8 cellular contexts compared by ENCODE assay signal in the genomic region with DNA sequence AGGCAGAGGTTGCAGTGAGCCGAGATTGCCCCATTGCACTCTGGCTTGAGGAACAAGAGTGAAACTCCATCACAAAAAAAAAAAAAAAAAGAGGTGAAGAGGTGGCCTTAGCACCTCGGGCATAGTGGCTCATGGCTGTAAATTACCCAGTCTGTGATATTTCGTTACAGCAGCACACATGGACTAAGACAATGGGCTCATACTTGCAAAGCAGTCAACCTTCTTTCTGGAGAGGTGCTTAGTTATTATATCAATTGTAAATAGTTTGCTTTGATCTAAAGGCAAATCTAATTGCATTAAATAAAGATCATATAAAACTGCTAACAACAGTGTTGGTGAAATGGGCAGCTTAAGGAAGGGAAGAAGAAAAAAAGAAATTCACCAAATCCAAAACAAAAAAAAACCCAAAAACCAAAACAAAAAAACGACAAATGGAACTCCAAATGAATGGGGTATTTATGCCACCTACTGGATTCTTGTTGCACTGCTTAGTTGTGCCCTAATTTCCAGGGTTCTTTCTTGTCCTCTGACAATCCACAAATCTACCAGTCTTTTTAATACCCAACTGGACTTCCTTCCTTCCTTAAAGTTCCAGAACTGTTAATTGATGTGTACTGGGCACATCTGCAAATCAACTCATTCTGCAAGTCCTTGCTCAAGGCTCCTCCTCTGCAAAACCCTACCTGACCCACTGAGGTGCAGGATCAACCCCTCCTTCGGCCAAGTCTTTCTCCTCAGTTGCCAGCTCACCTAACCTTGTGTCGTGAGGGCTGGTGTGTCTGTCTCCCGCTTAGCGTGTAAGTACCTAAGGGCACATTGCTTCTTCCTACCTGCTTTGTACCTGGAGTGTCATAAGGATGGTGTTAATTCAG. TPM values are rescaled to one million over a fixed set of nuclear protein-coding genes. Genes with fewer than 3 reads are reported as not detected.
DNase-seq lines count a peak whose midpoint lies in the region; ATAC-seq and TF ChIP-seq lines count a peak whose summit lies in the region.

No MANE protein-coding gene starts in this region.

- H3K27ac ChIP-seq in colonic mucosa = no peak overlapping the region

- no peaks in the 10 kb centered on the region for H3K36me3 ChIP-seq in colonic mucosa

- no peak overlapping the region for H3K9ac ChIP-seq in colonic mucosa (ENCODE audit: low read depth in 2 of 2, low read length in 2 of 2)

- peak; percentile 52 for TF ChIP-seq CTCF in colonic mucosa (IDR thresholded peaks at IDR 0.05)

- H3K27me3 ChIP-seq in colonic mucosa = no peaks in the 10 kb centered on the region

- H3K4me1 ChIP-seq in colonic mucosa = no peaks in the 10 kb centered on the region

- peak; percentile 52 for ATAC-seq in GM18868 (IDR thresholded peaks at IDR 0.05; ENCODE audit: unreplicated experiment)

- DNase-seq in Ammon's horn (ENCODE audit: low spot score) (peak; percentile 50), NCI-H748 (lab: John Stamatoyannopoulos, UW; ENCODE audit: unreplicated experiment) (peak; percentile 21), colonic mucosa (no peak), lung microvascular endothelial cell (ENCODE audit: low read depth in 2 of 2) (peak; percentile 46 to 69), NK-92 (lab: John Stamatoyannopoulos, UW; ENCODE audit: unreplicated experiment) (no peak), SW 1271 (lab: John Stamatoyannopoulos, UW) (no peak)
- DNase-seq in stimulated activated CD4-positive, alpha-beta T cell treated with anti-CD3 and anti-CD28 coated beads, Interleukin-4, amount 100 ng/mL, for 1 hour = no peak

- no peak overlapping the region for H3K4me3 ChIP-seq in colonic mucosa

- intact Hi-C loops in colonic mucosa (cut with DNase I) = no loop called here

- no peaks in the 10 kb centered on the region for H3K9me3 ChIP-seq in colonic mucosa

RNA-seq across cellular contexts. Expression of gene DMRT1, which starts 35.0 kb away (rescaled TPM):
- total RNA-seq in colonic mucosa = not detected
- total RNA-seq in lung microvascular endothelial cell = not detected in 2 replicates

Comparison
In these comparisons a context has a peak if more than half of its experiments do, and no peak if none do; other contexts are left out.
1. DNase-seq: peak in Ammon's horn (single experiment), NCI-H748 (single experiment) and lung microvascular endothelial cell (2 of 2); none in colonic mucosa (single experiment), NK-92 (single experiment), SW 1271 (0 of 2) and stimulated activated CD4-positive, alpha-beta T cell treated with anti-CD3 and anti-CD28 coated beads, Interleukin-4, amount 100 ng/mL, for 1 hour (single experiment).